1 cellular context compared by ENCODE assay signal in the genomic region with DNA sequence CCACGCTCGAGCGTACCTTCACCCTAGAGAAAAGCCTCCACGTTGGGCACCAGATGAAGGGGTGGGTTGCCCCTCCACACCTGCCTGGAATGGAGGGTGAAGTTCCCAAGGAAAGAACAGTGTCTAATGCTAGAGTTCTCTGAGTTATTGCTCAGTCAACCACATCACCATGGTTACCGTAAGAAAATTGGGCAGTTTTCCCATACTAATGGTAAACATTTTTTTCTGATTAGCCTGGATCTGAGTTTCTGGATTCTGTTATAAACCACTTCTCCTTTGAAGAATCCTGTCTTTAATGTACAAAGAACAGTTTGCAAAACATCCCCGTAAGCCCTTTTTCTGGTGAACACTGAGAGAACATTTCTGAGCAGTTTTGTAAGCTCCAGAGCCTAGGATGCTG.
TF ChIP-seq lines count a peak whose summit lies in the region.

No MANE protein-coding gene starts in this region.

TF ChIP-seq in GM12878, 131 proteins besides CTCF, POLR2A, EP300 and RAD21:
- TF ChIP-seq STAT3 (IDR thresholded peaks at IDR 0.05; ENCODE audit: low read depth, low read length) (no peak), RCOR1 (conservative IDR thresholded peaks at IDR 0.05; ENCODE audit: low read depth, low read length) (no peak), IRF4 (IDR thresholded peaks at IDR 0.05; ENCODE audit: low read depth, low read length) (no peak), FOXM1 (IDR thresholded peaks at IDR 0.05; ENCODE audit: low read depth, low read length) (no peak), MXI1 (IDR thresholded peaks at IDR 0.05; ENCODE audit: low read depth, low read length) (no peak), JUND (IDR thresholded peaks at IDR 0.05; ENCODE audit: low read depth, low read length) (no peak), SMARCA5 (IDR thresholded peaks at IDR 0.05) (no peak), HDAC2 (IDR thresholded peaks at IDR 0.05) (no peak), ATF7 (IDR thresholded peaks at IDR 0.05; ENCODE audit: low read depth) (no peak), SMAD1 (IDR thresholded peaks at IDR 0.05; ENCODE audit: low read depth, partially characterized antibody) (no peak), RB1 (IDR thresholded peaks at IDR 0.05; ENCODE audit: borderline replicate concordance) (no peak), NFXL1 (IDR thresholded peaks at IDR 0.05; ENCODE audit: borderline replicate concordance) (no peak), SP1 (IDR thresholded peaks at IDR 0.05; ENCODE audit: low read depth, low read length) (no peak), NBN (IDR thresholded peaks at IDR 0.05) (no peak), NR2C1 (IDR thresholded peaks at IDR 0.05) (no peak), MYC (IDR thresholded peaks at IDR 0.05; ENCODE audit: insufficient read depth, insufficient read length, insufficient replicate concordance, low read length, severe bottlenecking) (no peak)
- TF ChIP-seq, protein P1, sequence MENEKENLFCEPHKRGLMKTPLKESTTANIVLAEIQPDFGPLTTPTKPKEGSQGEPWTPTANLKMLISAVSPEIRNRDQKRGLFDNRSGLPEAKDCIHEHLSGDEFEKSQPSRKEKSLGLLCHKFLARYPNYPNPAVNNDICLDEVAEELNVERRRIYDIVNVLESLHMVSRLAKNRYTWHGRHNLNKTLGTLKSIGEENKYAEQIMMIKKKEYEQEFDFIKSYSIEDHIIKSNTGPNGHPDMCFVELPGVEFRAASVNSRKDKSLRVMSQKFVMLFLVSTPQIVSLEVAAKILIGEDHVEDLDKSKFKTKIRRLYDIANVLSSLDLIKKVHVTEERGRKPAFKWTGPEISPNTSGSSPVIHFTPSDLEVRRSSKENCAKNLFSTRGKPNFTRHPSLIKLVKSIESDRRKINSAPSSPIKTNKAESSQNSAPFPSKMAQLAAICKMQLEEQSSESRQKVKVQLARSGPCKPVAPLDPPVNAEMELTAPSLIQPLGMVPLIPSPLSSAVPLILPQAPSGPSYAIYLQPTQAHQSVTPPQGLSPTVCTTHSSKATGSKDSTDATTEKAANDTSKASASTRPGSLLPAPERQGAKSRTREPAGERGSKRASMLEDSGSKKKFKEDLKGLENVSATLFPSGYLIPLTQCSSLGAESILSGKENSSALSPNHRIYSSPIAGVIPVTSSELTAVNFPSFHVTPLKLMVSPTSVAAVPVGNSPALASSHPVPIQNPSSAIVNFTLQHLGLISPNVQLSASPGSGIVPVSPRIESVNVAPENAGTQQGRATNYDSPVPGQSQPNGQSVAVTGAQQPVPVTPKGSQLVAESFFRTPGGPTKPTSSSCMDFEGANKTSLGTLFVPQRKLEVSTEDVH (IDR thresholded peaks at IDR 0.05; ENCODE audit: low read depth, partially characterized antibody) = no peak
- TF ChIP-seq, protein P2, sequence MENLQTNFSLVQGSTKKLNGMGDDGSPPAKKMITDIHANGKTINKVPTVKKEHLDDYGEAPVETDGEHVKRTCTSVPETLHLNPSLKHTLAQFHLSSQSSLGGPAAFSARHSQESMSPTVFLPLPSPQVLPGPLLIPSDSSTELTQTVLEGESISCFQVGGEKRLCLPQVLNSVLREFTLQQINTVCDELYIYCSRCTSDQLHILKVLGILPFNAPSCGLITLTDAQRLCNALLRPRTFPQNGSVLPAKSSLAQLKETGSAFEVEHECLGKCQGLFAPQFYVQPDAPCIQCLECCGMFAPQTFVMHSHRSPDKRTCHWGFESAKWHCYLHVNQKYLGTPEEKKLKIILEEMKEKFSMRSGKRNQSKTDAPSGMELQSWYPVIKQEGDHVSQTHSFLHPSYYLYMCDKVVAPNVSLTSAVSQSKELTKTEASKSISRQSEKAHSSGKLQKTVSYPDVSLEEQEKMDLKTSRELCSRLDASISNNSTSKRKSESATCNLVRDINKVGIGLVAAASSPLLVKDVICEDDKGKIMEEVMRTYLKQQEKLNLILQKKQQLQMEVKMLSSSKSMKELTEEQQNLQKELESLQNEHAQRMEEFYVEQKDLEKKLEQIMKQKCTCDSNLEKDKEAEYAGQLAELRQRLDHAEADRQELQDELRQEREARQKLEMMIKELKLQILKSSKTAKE (IDR thresholded peaks at IDR 0.05; ENCODE audit: low read depth, poor library complexity, severe bottlenecking) = no peak
- TF ChIP-seq, protein P3, sequence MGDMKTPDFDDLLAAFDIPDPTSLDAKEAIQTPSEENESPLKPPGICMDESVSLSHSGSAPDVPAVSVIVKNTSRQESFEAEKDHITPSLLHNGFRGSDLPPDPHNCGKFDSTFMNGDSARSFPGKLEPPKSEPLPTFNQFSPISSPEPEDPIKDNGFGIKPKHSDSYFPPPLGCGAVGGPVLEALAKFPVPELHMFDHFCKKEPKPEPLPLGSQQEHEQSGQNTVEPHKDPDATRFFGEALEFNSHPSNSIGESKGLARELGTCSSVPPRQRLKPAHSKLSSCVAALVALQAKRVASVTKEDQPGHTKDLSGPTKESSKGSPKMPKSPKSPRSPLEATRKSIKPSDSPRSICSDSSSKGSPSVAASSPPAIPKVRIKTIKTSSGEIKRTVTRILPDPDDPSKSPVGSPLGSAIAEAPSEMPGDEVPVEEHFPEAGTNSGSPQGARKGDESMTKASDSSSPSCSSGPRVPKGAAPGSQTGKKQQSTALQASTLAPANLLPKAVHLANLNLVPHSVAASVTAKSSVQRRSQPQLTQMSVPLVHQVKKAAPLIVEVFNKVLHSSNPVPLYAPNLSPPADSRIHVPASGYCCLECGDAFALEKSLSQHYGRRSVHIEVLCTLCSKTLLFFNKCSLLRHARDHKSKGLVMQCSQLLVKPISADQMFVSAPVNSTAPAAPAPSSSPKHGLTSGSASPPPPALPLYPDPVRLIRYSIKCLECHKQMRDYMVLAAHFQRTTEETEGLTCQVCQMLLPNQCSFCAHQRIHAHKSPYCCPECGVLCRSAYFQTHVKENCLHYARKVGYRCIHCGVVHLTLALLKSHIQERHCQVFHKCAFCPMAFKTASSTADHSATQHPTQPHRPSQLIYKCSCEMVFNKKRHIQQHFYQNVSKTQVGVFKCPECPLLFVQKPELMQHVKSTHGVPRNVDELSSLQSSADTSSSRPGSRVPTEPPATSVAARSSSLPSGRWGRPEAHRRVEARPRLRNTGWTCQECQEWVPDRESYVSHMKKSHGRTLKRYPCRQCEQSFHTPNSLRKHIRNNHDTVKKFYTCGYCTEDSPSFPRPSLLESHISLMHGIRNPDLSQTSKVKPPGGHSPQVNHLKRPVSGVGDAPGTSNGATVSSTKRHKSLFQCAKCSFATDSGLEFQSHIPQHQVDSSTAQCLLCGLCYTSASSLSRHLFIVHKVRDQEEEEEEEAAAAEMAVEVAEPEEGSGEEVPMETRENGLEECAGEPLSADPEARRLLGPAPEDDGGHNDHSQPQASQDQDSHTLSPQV (IDR thresholded peaks at IDR 0.05) = no peak
- TF ChIP-seq, protein P4, sequence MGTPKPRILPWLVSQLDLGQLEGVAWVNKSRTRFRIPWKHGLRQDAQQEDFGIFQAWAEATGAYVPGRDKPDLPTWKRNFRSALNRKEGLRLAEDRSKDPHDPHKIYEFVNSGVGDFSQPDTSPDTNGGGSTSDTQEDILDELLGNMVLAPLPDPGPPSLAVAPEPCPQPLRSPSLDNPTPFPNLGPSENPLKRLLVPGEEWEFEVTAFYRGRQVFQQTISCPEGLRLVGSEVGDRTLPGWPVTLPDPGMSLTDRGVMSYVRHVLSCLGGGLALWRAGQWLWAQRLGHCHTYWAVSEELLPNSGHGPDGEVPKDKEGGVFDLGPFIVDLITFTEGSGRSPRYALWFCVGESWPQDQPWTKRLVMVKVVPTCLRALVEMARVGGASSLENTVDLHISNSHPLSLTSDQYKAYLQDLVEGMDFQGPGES (IDR thresholded peaks at IDR 0.05) = no peak
TF ChIP-seq in GM12878: peak in this region for 0.
